ENCODE assay signal across 1 cellular context in genomic region chr9:96392263-96392662, GRCh38.
TF ChIP-seq lines count a peak whose summit lies in the region.

No MANE protein-coding gene starts in this region.

TF ChIP-seq in HepG2, 621 proteins besides CTCF, POLR2A, EP300 and RAD21 (continues in another document):
- no peak for TF ChIP-seq ZNF12 (CRISPR knock-in tag; IDR thresholded peaks at IDR 0.05)
- no peak for TF ChIP-seq SPEN (CRISPR knock-in tag; IDR thresholded peaks at IDR 0.05; ENCODE audit: low read depth)
- TF ChIP-seq, protein P1, sequence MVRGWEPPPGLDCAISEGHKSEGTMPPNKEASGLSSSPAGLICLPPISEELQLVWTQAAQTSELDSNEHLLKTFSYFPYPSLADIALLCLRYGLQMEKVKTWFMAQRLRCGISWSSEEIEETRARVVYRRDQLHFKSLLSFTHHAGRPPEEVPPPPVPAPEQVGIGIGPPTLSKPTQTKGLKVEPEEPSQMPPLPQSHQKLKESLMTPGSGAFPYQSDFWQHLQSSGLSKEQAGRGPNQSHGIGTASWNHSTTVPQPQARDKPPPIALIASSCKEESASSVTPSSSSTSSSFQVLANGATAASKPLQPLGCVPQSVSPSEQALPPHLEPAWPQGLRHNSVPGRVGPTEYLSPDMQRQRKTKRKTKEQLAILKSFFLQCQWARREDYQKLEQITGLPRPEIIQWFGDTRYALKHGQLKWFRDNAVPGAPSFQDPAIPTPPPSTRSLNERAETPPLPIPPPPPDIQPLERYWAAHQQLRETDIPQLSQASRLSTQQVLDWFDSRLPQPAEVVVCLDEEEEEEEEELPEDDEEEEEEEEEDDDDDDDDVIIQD (CRISPR knock-in tag; IDR thresholded peaks at IDR 0.05; ENCODE audit: low read depth), result peak; percentile 54; the same call in 1 of the 2 replicates
- TF ChIP-seq, protein P2, sequence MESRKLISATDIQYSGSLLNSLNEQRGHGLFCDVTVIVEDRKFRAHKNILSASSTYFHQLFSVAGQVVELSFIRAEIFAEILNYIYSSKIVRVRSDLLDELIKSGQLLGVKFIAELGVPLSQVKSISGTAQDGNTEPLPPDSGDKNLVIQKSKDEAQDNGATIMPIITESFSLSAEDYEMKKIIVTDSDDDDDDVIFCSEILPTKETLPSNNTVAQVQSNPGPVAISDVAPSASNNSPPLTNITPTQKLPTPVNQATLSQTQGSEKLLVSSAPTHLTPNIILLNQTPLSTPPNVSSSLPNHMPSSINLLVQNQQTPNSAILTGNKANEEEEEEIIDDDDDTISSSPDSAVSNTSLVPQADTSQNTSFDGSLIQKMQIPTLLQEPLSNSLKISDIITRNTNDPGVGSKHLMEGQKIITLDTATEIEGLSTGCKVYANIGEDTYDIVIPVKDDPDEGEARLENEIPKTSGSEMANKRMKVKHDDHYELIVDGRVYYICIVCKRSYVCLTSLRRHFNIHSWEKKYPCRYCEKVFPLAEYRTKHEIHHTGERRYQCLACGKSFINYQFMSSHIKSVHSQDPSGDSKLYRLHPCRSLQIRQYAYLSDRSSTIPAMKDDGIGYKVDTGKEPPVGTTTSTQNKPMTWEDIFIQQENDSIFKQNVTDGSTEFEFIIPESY (CRISPR knock-in tag; IDR thresholded peaks at IDR 0.05), result peak; percentile 98
- TF ChIP-seq, protein P3, sequence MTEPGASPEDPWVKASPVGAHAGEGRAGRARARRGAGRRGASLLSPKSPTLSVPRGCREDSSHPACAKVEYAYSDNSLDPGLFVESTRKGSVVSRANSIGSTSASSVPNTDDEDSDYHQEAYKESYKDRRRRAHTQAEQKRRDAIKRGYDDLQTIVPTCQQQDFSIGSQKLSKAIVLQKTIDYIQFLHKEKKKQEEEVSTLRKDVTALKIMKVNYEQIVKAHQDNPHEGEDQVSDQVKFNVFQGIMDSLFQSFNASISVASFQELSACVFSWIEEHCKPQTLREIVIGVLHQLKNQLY (CRISPR knock-in tag; IDR thresholded peaks at IDR 0.05), result no peak
- TF ChIP-seq RORA (CRISPR knock-in tag; IDR thresholded peaks at IDR 0.05), result no peak
- no peak for TF ChIP-seq ZNF468 (CRISPR knock-in tag; IDR thresholded peaks at IDR 0.05)
- TF ChIP-seq BCL3 (CRISPR knock-in tag; IDR thresholded peaks at IDR 0.05), result no peak
- TF ChIP-seq ATM (IDR thresholded peaks at IDR 0.05; ENCODE audit: borderline replicate concordance), result no peak
- TF ChIP-seq, protein P4, sequence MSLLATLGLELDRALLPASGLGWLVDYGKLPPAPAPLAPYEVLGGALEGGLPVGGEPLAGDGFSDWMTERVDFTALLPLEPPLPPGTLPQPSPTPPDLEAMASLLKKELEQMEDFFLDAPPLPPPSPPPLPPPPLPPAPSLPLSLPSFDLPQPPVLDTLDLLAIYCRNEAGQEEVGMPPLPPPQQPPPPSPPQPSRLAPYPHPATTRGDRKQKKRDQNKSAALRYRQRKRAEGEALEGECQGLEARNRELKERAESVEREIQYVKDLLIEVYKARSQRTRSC (CRISPR knock-in tag; IDR thresholded peaks at IDR 0.05; ENCODE audit: low read depth), result no peak
- TF ChIP-seq BRD4 (CRISPR knock-in tag; IDR thresholded peaks at IDR 0.05), result peak; percentile 53; the same call in 1 of the 2 replicates
- no peak for TF ChIP-seq MAZ (IDR thresholded peaks at IDR 0.05; ENCODE audit: borderline replicate concordance, low read depth, low read length)
- TF ChIP-seq MAZ (CRISPR knock-in tag; IDR thresholded peaks at IDR 0.05; ENCODE audit: low read depth), result 0 out of 2 replicates have a peak, but pooled peaks have one; percentile 34
- peak; percentile 22 for TF ChIP-seq PRPF4 (IDR thresholded peaks at IDR 0.05; ENCODE audit: low read depth, low read length, poor library complexity, severe bottlenecking)
- TF ChIP-seq HDAC2 (CRISPR knock-in tag; IDR thresholded peaks at IDR 0.05), result 0 out of 2 replicates have a peak, but pooled peaks have one; percentile 22
- no peak for TF ChIP-seq ZNF709 (CRISPR knock-in tag; IDR thresholded peaks at IDR 0.05)
- TF ChIP-seq CC2D1A (CRISPR knock-in tag; IDR thresholded peaks at IDR 0.05), result no peak
- TF ChIP-seq UBTF (CRISPR knock-in tag; IDR thresholded peaks at IDR 0.05), result no peak
- TF ChIP-seq RARA (CRISPR knock-in tag; IDR thresholded peaks at IDR 0.05), result no peak
- TF ChIP-seq, protein P5, sequence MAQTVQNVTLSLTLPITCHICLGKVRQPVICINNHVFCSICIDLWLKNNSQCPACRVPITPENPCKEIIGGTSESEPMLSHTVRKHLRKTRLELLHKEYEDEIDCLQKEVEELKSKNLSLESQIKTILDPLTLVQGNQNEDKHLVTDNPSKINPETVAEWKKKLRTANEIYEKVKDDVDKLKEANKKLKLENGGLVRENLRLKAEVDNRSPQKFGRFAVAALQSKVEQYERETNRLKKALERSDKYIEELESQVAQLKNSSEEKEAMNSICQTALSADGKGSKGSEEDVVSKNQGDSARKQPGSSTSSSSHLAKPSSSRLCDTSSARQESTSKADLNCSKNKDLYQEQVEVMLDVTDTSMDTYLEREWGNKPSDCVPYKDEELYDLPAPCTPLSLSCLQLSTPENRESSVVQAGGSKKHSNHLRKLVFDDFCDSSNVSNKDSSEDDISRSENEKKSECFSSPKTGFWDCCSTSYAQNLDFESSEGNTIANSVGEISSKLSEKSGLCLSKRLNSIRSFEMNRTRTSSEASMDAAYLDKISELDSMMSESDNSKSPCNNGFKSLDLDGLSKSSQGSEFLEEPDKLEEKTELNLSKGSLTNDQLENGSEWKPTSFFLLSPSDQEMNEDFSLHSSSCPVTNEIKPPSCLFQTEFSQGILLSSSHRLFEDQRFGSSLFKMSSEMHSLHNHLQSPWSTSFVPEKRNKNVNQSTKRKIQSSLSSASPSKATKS (CRISPR knock-in tag; IDR thresholded peaks at IDR 0.05), result no peak
- no peak for TF ChIP-seq ZNF761 (CRISPR knock-in tag; conservative IDR thresholded peaks at IDR 0.05)
- 0 out of 2 replicates have a peak, but pooled peaks have one; percentile 31 for TF ChIP-seq ARID5B (CRISPR knock-in tag; IDR thresholded peaks at IDR 0.05)
- no peak for TF ChIP-seq ZNF317 (CRISPR knock-in tag; IDR thresholded peaks at IDR 0.05)
- no peak for TF ChIP-seq RNF2 (conservative IDR thresholded peaks at IDR 0.05; ENCODE audit: low read depth)
- peak; percentile 99 for TF ChIP-seq ZBTB38 (CRISPR knock-in tag; IDR thresholded peaks at IDR 0.05)
- TF ChIP-seq ZMYM2 (CRISPR knock-in tag; IDR thresholded peaks at IDR 0.05), result no peak
- no peak for TF ChIP-seq POLR2AphosphoS5 (IDR thresholded peaks at IDR 0.05; ENCODE audit: low read depth, low read length)
- peak; percentile 78; the same call in 1 of the 2 replicates for TF ChIP-seq ZNF768 (CRISPR knock-in tag; IDR thresholded peaks at IDR 0.05)
- no peak for TF ChIP-seq SMC3 (IDR thresholded peaks at IDR 0.05; ENCODE audit: low read length)
- no peak for TF ChIP-seq SOX13 (IDR thresholded peaks at IDR 0.05)
- TF ChIP-seq SOX13 (CRISPR knock-in tag; conservative IDR thresholded peaks at IDR 0.05 in 1 of 2, IDR thresholded peaks at IDR 0.05 in 1 of 2), result peak in 1 of 2 experiments; percentile 22; a peak in 1 of 4 replicates
- peak; percentile 59 for TF ChIP-seq HOXA3 (CRISPR knock-in tag; IDR thresholded peaks at IDR 0.05)
- peak; percentile 87 for TF ChIP-seq ZSCAN25 (CRISPR knock-in tag; IDR thresholded peaks at IDR 0.05)
- TF ChIP-seq HNF4A (CRISPR knock-in tag; IDR thresholded peaks at IDR 0.05), result 0 out of 2 replicates have a peak, but pooled peaks have one; percentile 8
- TF ChIP-seq TFDP1 (CRISPR knock-in tag; IDR thresholded peaks at IDR 0.05; ENCODE audit: borderline replicate concordance), result no peak
- no peak for TF ChIP-seq ZNF83 (CRISPR knock-in tag; IDR thresholded peaks at IDR 0.05; ENCODE audit: borderline replicate concordance)
- no peak for TF ChIP-seq ZNF784 (CRISPR knock-in tag; IDR thresholded peaks at IDR 0.05; ENCODE audit: borderline replicate concordance)
- 0 out of 2 replicates have a peak, but pooled peaks have one; percentile 16 for TF ChIP-seq IRF2 (CRISPR knock-in tag; IDR thresholded peaks at IDR 0.05)
- TF ChIP-seq ZBTB4 (CRISPR knock-in tag; IDR thresholded peaks at IDR 0.05; ENCODE audit: borderline replicate concordance), result peak; percentile 98
- peak; percentile 21; the same call in 1 of the 2 replicates for TF ChIP-seq ZMAT3 (CRISPR knock-in tag; conservative IDR thresholded peaks at IDR 0.05)
